32 cellular contexts compared by ENCODE assay signal in the genomic region with DNA sequence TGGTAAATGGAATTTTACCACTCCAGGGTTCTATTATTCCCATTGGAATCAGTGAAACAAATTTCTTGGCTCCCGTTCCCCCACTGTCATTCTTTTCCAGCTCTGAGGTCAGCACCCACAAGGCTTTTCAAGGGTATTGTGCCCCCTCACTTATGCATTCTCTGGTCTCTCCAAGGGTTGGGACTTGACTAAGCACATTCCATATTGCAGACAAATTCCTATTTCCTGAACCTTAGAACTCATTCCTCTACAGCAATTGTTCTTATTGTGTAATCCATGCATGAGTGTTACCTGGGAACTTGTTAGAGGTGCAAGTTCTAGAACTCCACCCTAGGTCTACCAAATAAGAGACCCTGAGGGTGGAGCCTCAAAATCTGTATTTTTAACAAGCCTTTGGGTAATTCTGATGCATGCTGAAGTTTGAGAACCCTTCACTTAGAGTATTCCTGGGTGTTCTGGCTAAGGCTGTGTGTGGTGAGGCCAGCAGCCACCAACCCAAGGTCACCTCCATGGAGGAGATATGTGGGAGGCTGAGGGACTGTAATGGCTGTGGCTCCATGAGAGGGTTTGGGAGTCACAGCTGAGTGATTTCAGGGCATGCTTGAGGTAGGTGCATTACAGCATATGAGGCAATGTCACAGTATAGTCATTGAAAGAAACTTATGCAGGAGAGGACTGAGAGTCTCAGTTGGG.
"Had no signal": no experiment of that assay in that cellular context is flagged by ENCODE, and none has a peak within 500 bp of the region (broad histone marks: within the 10 kb centered on the region; RNA-seq: fewer than 3 reads in every experiment).

No MANE protein-coding gene starts in this region.

- H3K27ac ChIP-seq: brain microvascular endothelial cell, colonic mucosa, epithelial cell of prostate, esophagus squamous epithelium, gastroesophageal sphincter, WERI-Rb-1 had no signal

- H3K4me1 Mint-ChIP-seq: activated B cell treated with CpG ODN at 0.5 μM for 24 hours; activated T-helper 17 cell treated with anti-CD3 and anti-CD28 coated beads, Interleukin-2, amount 50 U/mL, for 72 hours; T-helper 17 cell had no signal

- H3K36me3 Mint-ChIP-seq: activated naive CD8-positive, alpha-beta T cell had no signal

- H3K4me3 ChIP-seq: colonic mucosa, esophagus squamous epithelium, gastroesophageal sphincter had no signal

- FAIRE-seq: astrocyte had no signal

- DNase-seq: activated B cell treated with CpG ODN at 0.5 μM for 24 hours; activated CD4-positive, alpha-beta T cell treated with anti-CD3 and anti-CD28 coated beads for 48 hours; activated CD4-positive, alpha-beta T cell treated with anti-CD3 and anti-CD28 coated beads, Interleukin-2, amount 50 U/mL, for 1 hour; activated CD4-positive, alpha-beta T cell treated with anti-CD3 and anti-CD28 coated beads, Interleukin-2, amount 50 U/mL, for 48 hours; activated CD8-positive, alpha-beta memory T cell treated with anti-CD3 and anti-CD28 coated beads for 24 hours; activated CD8-positive, alpha-beta T cell treated with anti-CD3 and anti-CD28 coated beads for 36 hours; activated effector memory CD4-positive, alpha-beta T cell treated with Interleukin-2 at 50 U/mL for 16 hours; activated gamma-delta T cell treated with Interleukin-2 at 50 U/mL for 16 hours; activated naive CD4-positive, alpha-beta T cell treated with anti-CD3 and anti-CD28 coated beads, Interleukin-2, amount 50 U/mL, for 16 hours; activated naive CD4-positive, alpha-beta T cell treated with Interleukin-2 at 50 U/mL for 16 hours; activated T-cell treated with anti-CD3 and anti-CD28 coated beads, Interleukin-2, amount 50 U/mL, for 4 hours; amniotic stem cell; anterior cingulate cortex; brain microvascular endothelial cell; caudate nucleus; cerebellar nuclear complex; colonic mucosa; effector memory CD8-positive, alpha-beta T cell; esophagus squamous epithelium; foreskin melanocyte; head of caudate nucleus; T-helper 1 cell; T-helper 17 cell; T1000; WERI-Rb-1 had no signal

- H3K4me3 Mint-ChIP-seq: activated B cell treated with CpG ODN at 0.5 μM for 24 hours; activated CD8-positive, alpha-beta T cell treated with anti-CD3 and anti-CD28 coated beads for 36 hours; activated naive CD8-positive, alpha-beta T cell; activated T-cell treated with anti-CD3 and anti-CD28 coated beads, Interleukin-2, amount 50 U/mL, for 4 hours; activated T-helper 17 cell treated with anti-CD3 and anti-CD28 coated beads, Interleukin-2, amount 50 U/mL, for 72 hours; effector memory CD8-positive, alpha-beta T cell; T-helper 17 cell; T-helper 2 cell treated with Interferon-gamma antibody and Interleukin-4, amounts not matched to agents 5 μg/mL and 100 μg/mL, for 36 hours had no signal

- H3K36me3 ChIP-seq: brain microvascular endothelial cell, colonic mucosa, esophagus squamous epithelium, gastroesophageal sphincter, WERI-Rb-1 had no signal

- H3K9me3 ChIP-seq: colonic mucosa, esophagus squamous epithelium, gastroesophageal sphincter had no signal

- H3K4me1 ChIP-seq: colonic mucosa, esophagus squamous epithelium, gastroesophageal sphincter had no signal

- H3K27me3 ChIP-seq: brain microvascular endothelial cell, colonic mucosa, esophagus squamous epithelium, gastroesophageal sphincter had no signal

- H3K27me3 Mint-ChIP-seq: activated B cell treated with CpG ODN at 0.5 μM for 24 hours; activated CD8-positive, alpha-beta T cell treated with anti-CD3 and anti-CD28 coated beads for 36 hours; activated T-helper 17 cell treated with anti-CD3 and anti-CD28 coated beads, Interleukin-2, amount 50 U/mL, for 72 hours; effector memory CD8-positive, alpha-beta T cell; T-helper 17 cell had no signal

- H3K27ac Mint-ChIP-seq: activated B cell treated with CpG ODN at 0.5 μM for 24 hours; activated CD8-positive, alpha-beta T cell treated with anti-CD3 and anti-CD28 coated beads for 36 hours; activated naive CD8-positive, alpha-beta T cell; activated T-helper 17 cell treated with anti-CD3 and anti-CD28 coated beads, Interleukin-2, amount 50 U/mL, for 72 hours; effector memory CD8-positive, alpha-beta T cell; T-helper 17 cell; T-helper 2 cell treated with Interferon-gamma antibody and Interleukin-4, amounts not matched to agents 5 μg/mL and 100 μg/mL, for 36 hours had no signal

- ATAC-seq: activated CD4-positive, CD25-positive, alpha-beta regulatory T cell treated with anti-CD3 and anti-CD28 coated beads, Interleukin-2, amount 50 U/mL, for 24 hours; activated CD8-positive, alpha-beta T cell treated with anti-CD3 and anti-CD28 coated beads for 36 hours; activated T-cell treated with anti-CD3 and anti-CD28 coated beads, Interleukin-2, amount 50 U/mL, for 4 hours; activated T-helper 17 cell treated with anti-CD3 and anti-CD28 coated beads, Interleukin-2, amount 50 U/mL, for 72 hours; effector memory CD8-positive, alpha-beta T cell; gastroesophageal sphincter; T-helper 17 cell had no signal
